In genomic region chr16:67227567-67227921, GRCh38 we compare ENCODE assay signal across 2 cellular contexts.
TF ChIP-seq lines count a peak whose summit lies in the region.

No MANE protein-coding gene starts in this region.

TF ChIP-seq in H1, 55 proteins besides CTCF, POLR2A, EP300 and RAD21:
- TF ChIP-seq EZH2 (IDR thresholded peaks at IDR 0.05; ENCODE audit: low read depth, low read length, severe bottlenecking) (no peak), BACH1 (IDR thresholded peaks at IDR 0.05; ENCODE audit: low read length) (no peak), CBX8 (IDR thresholded peaks at IDR 0.05; ENCODE audit: borderline replicate concordance, low read depth, low read length) (no peak), SP1 (IDR thresholded peaks at IDR 0.05; ENCODE audit: low read depth, low read length) (no peak), CHD7 (IDR thresholded peaks at IDR 0.05; ENCODE audit: insufficient replicate concordance, low read length) (no peak), NANOG (IDR thresholded peaks at IDR 0.05; ENCODE audit: insufficient read depth, low read depth, low read length, poor library complexity, severe bottlenecking) (no peak), HDAC6 (IDR thresholded peaks at IDR 0.05; ENCODE audit: low read depth, low read length) (no peak), SP2 (IDR thresholded peaks at IDR 0.05; ENCODE audit: low read length) (no peak), ATF2 (IDR thresholded peaks at IDR 0.05; ENCODE audit: low read length) (no peak), ATF3 (IDR thresholded peaks at IDR 0.05; ENCODE audit: insufficient read depth, low read depth, low read length) (no peak), NRF1 (IDR thresholded peaks at IDR 0.05; ENCODE audit: low read depth, low read length) (no peak), PHF8 (conservative IDR thresholded peaks at IDR 0.05; ENCODE audit: low read depth, low read length) (no peak), SIN3A (conservative IDR thresholded peaks at IDR 0.05 in 1 of 2, IDR thresholded peaks at IDR 0.05 in 1 of 2; ENCODE audit: low read depth in 1 of 2, low read length in 2 of 2) (no peak)

TF ChIP-seq in neural cell, 6 proteins besides CTCF, POLR2A, EP300 and RAD21:
- no peak for TF ChIP-seq MXI1 (conservative IDR thresholded peaks at IDR 0.05; ENCODE audit: poor library complexity, severe bottlenecking)
- no peak for TF ChIP-seq EZH2 (IDR thresholded peaks at IDR 0.05; ENCODE audit: borderline replicate concordance, insufficient read depth, low read length, poor library complexity, severe bottlenecking)
- TF ChIP-seq POLR2AphosphoS5 (IDR thresholded peaks at IDR 0.05): no peak
- TF ChIP-seq REST (IDR thresholded peaks at IDR 0.05; ENCODE audit: borderline replicate concordance): no peak
- no peak for TF ChIP-seq TAF1 (IDR thresholded peaks at IDR 0.05; ENCODE audit: low read depth)
- TF ChIP-seq SMC3 (conservative IDR thresholded peaks at IDR 0.05; ENCODE audit: poor library complexity): no peak
